In the genomic region with DNA sequence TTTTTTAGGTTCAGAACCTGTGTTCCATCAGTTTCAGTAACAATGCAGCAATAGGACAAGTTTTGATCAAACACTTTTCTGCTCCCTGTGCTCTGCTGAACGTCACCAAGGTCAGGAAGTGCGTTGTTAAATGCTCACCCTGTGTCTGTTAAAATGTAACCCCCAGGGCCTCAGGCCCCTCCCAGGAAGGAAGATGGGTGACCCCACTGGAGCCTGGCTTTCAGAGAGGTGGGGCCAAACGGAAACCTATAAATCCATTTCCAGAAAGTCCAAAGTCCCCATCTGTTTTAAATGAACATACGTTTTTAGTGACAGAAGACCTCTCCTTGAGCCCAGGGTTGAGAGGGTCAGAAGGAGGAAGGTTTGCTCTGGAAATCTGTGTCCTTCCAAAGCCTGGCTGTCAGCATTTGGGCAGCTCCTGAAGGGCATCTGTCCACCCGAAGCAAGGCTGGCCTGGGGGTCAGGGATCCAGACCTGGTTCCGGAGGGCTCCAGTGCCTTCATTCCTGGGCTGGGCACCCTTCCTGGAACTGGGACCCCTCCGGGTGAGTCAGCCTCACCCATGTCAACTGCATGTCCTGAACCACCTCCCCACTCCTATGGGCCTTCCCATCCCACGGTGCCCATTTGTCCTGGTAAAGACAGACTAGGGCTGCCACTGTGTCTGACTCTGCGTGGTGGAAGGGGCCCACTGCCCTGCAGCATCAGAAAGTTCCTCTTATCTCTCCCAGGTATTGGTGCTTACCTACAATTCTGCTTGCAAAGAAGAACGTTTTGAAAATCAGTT, we compare ENCODE assay signal across 12 cellular contexts.
A peak's percentile ranks its signal among the peaks of the same experiment; 100 is the strongest.
DNase-seq lines count a peak whose midpoint lies in the region; ATAC-seq, FAIRE-seq and TF ChIP-seq lines count a peak whose summit lies in the region.
"Had no signal": no experiment of that assay in that cellular context is flagged by ENCODE, and none has a peak within 500 bp of the region (broad histone marks: within the 10 kb centered on the region; RNA-seq: fewer than 3 reads in every experiment).

No MANE protein-coding gene starts in this region.

- DNase-seq in T-helper 22 cell (ENCODE audit: low read depth) (peak; percentile 60), HepG2 (ENCODE audit: low spot score) (peak; percentile 58), Karpas-422 (no peak), NCI-H146 treated with DMSO at 0.1 percent for 48 hours (lab: John Stamatoyannopoulos, UW; ENCODE audit: unreplicated experiment) (no peak)
- DNase-seq: stimulated activated CD4-positive, alpha-beta T cell treated with anti-CD3 and anti-CD28 coated beads, Interleukin-1b, Interleukin-23, amount 100 ng/mL, for 48 hours; upper lobe of left lung had no signal

- BruUV-seq in HepG2 (replicated peaks; lab: Mats Ljungman, UMichigan): no TSS peak

- H3K9ac ChIP-seq in HepG2 (ENCODE audit: insufficient read depth, low read depth, low read length): peak overlapping the region; percentile 74
- H3K9ac ChIP-seq in Karpas-422 (ENCODE audit: low read length): no peak overlapping the region

- POLR2A ChIA-PET in HepG2 (lab: Yijun Ruan, JAX): no interaction called here

- TF ChIP-seq RAD21 in HepG2 (CRISPR knock-in tag; IDR thresholded peaks at IDR 0.05): no peak

- H3K36me3 ChIP-seq in HepG2 (replicated peaks in 1 of 2; ENCODE audit: control insufficient read depth in 1 of 2, insufficient read depth in 2 of 2, low read length in 2 of 2) (no peaks in the 10 kb centered on the region), Karpas-422 (ENCODE audit: insufficient read depth, low read length) (no peaks in the 10 kb centered on the region)
- H3K36me3 ChIP-seq: upper lobe of left lung had no signal

- H3K9me2 ChIP-seq in Karpas-422 (replicated peaks; ENCODE audit: insufficient read depth, low read length): no peaks in the 10 kb centered on the region

- TF ChIP-seq POLR2A in HepG2 (IDR thresholded peaks at IDR 0.05; ENCODE audit: insufficient read depth in 1 of 2, low read depth in 2 of 2, low read length in 2 of 2) (peak in 1 of 2 experiments; percentile 91; a peak in 2 of 4 replicates), GM18505 (IDR thresholded peaks at IDR 0.05; ENCODE audit: borderline replicate concordance, extremely low read depth, insufficient read depth, insufficient read length) (no peak)

- WGBS in HepG2 (ENCODE audit: low lambda C conversion rate): 17% methylated on average over 10 of the region's 10 CpGs

- H3K4me1 ChIP-seq in HepG2 (ENCODE audit: insufficient read depth, low read length): peaks cover 75% of the 10 kb centered on the region
- H3K4me1 ChIP-seq in Karpas-422 (ENCODE audit: low read length): peaks cover 11% of the 10 kb centered on the region

- H4K20me1 ChIP-seq in HepG2 (ENCODE audit: insufficient read depth, low read length) (no peaks in the 10 kb centered on the region), Karpas-422 (ENCODE audit: insufficient read depth, low read depth, low read length) (no peaks in the 10 kb centered on the region)

- CTCF ChIA-PET in HepG2 (lab: Yijun Ruan, JAX; ENCODE audit: low intra/inter-chr PET ratio, low total read pairs): no interaction called here

- intact Hi-C loops in HepG2 (cut with micrococcal nuclease; ENCODE audit: unreplicated experiment): no loop called here

- in situ Hi-C loops in HepG2 (cut with HindIII; ENCODE audit: extremely low pct_ligation_motif_present, low pct_unique_long_range_greater_than_20kb): no loop called here

- H3K4me3 ChIP-seq in HepG2 (replicated peaks in 1 of 3; ENCODE audit: insufficient read depth in 1 of 3, low read depth in 2 of 3, low read length in 3 of 3): peak overlapping the region; percentile 4 to 64 (median 31); a peak in 4 of 6 replicates
- no peak overlapping the region for H3K4me3 ChIP-seq in Karpas-422 (ENCODE audit: low read length)
- H3K4me3 ChIP-seq: upper lobe of left lung had no signal

- peak; percentile 61 for ATAC-seq in GM18498 (IDR thresholded peaks at IDR 0.05; ENCODE audit: unreplicated experiment)
- peak; percentile 73 for ATAC-seq in GM21737 (IDR thresholded peaks at IDR 0.05; ENCODE audit: unreplicated experiment)
- peak; percentile 78 for ATAC-seq in HepG2
- no peak for ATAC-seq in GM18505 (IDR thresholded peaks at IDR 0.05; ENCODE audit: unreplicated experiment)
- ATAC-seq in GM21360 (IDR thresholded peaks at IDR 0.05; ENCODE audit: unreplicated experiment): no peak

- H2AFZ ChIP-seq in HepG2 (ENCODE audit: low read length) (peak overlapping the region; percentile 10), Karpas-422 (ENCODE audit: low read length) (no peak overlapping the region)

- H3K9me3 ChIP-seq in HepG2 (ENCODE audit: low read length) (no peaks in the 10 kb centered on the region), Karpas-422 (ENCODE audit: low read length) (no peaks in the 10 kb centered on the region)
- H3K9me3 ChIP-seq: upper lobe of left lung had no signal

- H3K79me2 ChIP-seq in HepG2 (ENCODE audit: insufficient read depth, low read length) (no peaks in the 10 kb centered on the region), Karpas-422 (ENCODE audit: low read length) (no peaks in the 10 kb centered on the region)

- H3K27ac ChIP-seq in HepG2 (ENCODE audit: extremely low read length, insufficient read depth, low read length) (peak overlapping the region; percentile 85), Karpas-422 (ENCODE audit: low read length) (no peak overlapping the region)
- H3K27ac ChIP-seq: upper lobe of left lung had no signal

- TF ChIP-seq EP300 in HepG2 (IDR thresholded peaks at IDR 0.05; ENCODE audit: low read depth in 2 of 2, low read length in 2 of 2) (peak in 1 of 2 experiments; percentile 59; a peak in 2 of 4 replicates), HepG2 (CRISPR knock-in tag; IDR thresholded peaks at IDR 0.05; ENCODE audit: borderline replicate concordance) (no peak)

- no peaks in the 10 kb centered on the region; a peak in 1 of 5 replicates for H3K27me3 ChIP-seq in HepG2 (ENCODE audit: control insufficient read depth in 1 of 2, insufficient read depth in 2 of 2, low read length in 2 of 2)
- H3K27me3 ChIP-seq in Karpas-422 (ENCODE audit: low read length): no peaks in the 10 kb centered on the region
- H3K27me3 ChIP-seq: upper lobe of left lung had no signal

- H3K4me2 ChIP-seq in HepG2 (ENCODE audit: low read depth, low read length) (peak overlapping the region; percentile 68), Karpas-422 (ENCODE audit: low read depth, low read length, poor library complexity, severe bottlenecking) (no peak overlapping the region)

- no peak for TF ChIP-seq CTCF in HepG2 (CRISPR knock-in tag; IDR thresholded peaks at IDR 0.05)

- FAIRE-seq in HepG2 (lab: Jason Lieb, UNC): peak; percentile 94
- FAIRE-seq: colon, D721Med had no signal

TF ChIP-seq in HepG2, 621 proteins besides CTCF, POLR2A, EP300 and RAD21 (continues in another document):
- TF ChIP-seq NCOR1 (IDR thresholded peaks at IDR 0.05; ENCODE audit: borderline replicate concordance, low read length) (peak; percentile 65; the same call in 1 of the 2 replicates), LBX2 (CRISPR knock-in tag; IDR thresholded peaks at IDR 0.05; ENCODE audit: borderline replicate concordance) (no peak), SRF (IDR thresholded peaks at IDR 0.05; ENCODE audit: low read depth, low read length) (no peak), ZNF430 (CRISPR knock-in tag; IDR thresholded peaks at IDR 0.05) (peak; percentile 41; the same call in 1 of the 2 replicates), ETV6 (CRISPR knock-in tag; conservative IDR thresholded peaks at IDR 0.05) (0 out of 2 replicates have a peak, but pooled peaks have one; percentile 40), MBD4 (IDR thresholded peaks at IDR 0.05; ENCODE audit: borderline replicate concordance, low read length) (no peak), FOXA1 (IDR thresholded peaks at IDR 0.05) (no peak), FOXA1 (CRISPR knock-in tag; IDR thresholded peaks at IDR 0.05) (no peak), FIP1L1 (IDR thresholded peaks at IDR 0.05; ENCODE audit: borderline replicate concordance, insufficient read depth, low read depth, low read length) (no peak), ZNF781 (CRISPR knock-in tag; IDR thresholded peaks at IDR 0.05; ENCODE audit: borderline replicate concordance, not compliant biosample characterization) (no peak), ZNF292 (CRISPR knock-in tag; IDR thresholded peaks at IDR 0.05; ENCODE audit: borderline replicate concordance, low read depth) (peak; percentile 49; the same call in 1 of the 2 replicates), FOXO1 (CRISPR knock-in tag; IDR thresholded peaks at IDR 0.05) (no peak; the same call in 1 of the 2 replicates), FOXP1 (IDR thresholded peaks at IDR 0.05) (no peak), FOXP1 (CRISPR knock-in tag; IDR thresholded peaks at IDR 0.05) (no peak), ZNF44 (CRISPR knock-in tag; IDR thresholded peaks at IDR 0.05) (0 out of 2 replicates have a peak, but pooled peaks have one; percentile 16), FOXM1 (CRISPR knock-in tag; IDR thresholded peaks at IDR 0.05) (no peak)
- TF ChIP-seq, protein P1, sequence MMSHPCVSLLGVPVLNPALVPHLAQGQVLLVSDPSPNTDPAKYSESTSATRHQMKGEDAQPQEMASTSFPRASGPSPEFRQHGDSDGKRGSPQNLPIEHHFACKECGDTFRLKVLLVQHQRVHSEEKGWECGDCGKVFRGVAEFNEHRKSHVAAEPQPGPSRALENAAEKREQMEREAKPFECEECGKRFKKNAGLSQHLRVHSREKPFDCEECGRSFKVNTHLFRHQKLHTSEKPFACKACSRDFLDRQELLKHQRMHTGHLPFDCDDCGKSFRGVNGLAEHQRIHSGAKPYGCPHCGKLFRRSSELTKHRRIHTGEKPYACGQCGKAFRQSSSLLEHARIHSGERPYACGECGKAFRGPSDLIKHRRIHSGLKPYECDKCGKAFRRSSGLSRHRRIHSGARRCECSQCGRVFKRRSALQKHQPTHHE (CRISPR knock-in tag; IDR thresholded peaks at IDR 0.05; ENCODE audit: borderline replicate concordance): no peak; the same call in 1 of the 2 replicates

Comparison
In these comparisons a context has a peak if more than half of its experiments do, and no peak if none do; other contexts are left out.
1. ATAC-seq: peak in GM18498 (single experiment), GM21737 (single experiment) and HepG2 (single experiment); none in GM18505 (single experiment) and GM21360 (single experiment).
2. DNase-seq: peak in T-helper 22 cell (single experiment) and HepG2 (single experiment); none in Karpas-422 (single experiment) and NCI-H146 treated with DMSO at 0.1 percent for 48 hours (single experiment).